8 cellular contexts compared by ENCODE assay signal in the genomic region with DNA sequence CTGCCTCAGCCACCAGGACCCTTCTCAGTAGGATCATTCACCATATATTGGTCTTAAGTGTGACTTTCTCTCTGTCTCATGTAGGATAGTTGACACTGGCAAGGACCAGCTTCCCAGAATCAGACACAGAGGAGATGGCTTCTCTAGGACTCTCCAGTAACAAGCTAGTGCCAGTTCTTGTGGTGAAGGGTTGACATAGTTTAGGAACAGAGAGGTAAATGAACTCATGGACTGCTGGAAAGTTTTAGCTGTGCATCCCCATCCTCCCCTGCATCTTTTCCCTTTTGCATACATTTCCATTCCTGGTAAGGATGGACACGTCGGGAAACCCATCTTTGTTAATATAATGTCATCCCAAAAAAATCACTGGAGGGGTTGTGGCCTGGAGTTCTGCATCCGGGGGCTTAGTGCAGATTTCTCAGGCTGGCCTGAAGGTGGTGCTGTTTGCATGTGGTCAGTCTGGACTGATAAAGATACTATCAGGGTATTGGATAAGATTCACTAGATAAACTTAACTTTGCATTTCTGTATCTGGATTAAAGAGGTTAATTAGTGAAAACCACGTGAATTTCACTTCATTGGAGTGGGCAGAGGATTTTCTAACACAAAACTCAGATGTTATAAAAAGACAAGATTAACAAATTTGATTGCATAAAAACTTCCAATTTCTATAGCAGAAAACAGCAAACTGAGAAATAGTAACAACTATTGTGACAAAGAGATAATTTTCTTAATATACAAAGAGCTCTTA.
DNase-seq lines count a peak whose midpoint lies in the region; ATAC-seq, FAIRE-seq and TF ChIP-seq lines count a peak whose summit lies in the region.

No MANE protein-coding gene starts in this region.

- no peak overlapping the region for H3K27ac Mint-ChIP-seq in activated naive CD4-positive, alpha-beta T cell treated with anti-CD3 and anti-CD28 coated beads for 36 hours
- no peak overlapping the region for H3K27ac Mint-ChIP-seq in glutamatergic neuron (ENCODE audit: unreplicated experiment)
- no peak overlapping the region for H3K27ac Mint-ChIP-seq in progenitor cell of endocrine pancreas

- no peaks in the 10 kb centered on the region for H3K9me3 ChIP-seq in PC-9 (ENCODE audit: insufficient read depth, low read depth)

- no peaks in the 10 kb centered on the region for H4K20me1 ChIP-seq in PC-9 (ENCODE audit: insufficient read depth)

- no peaks in the 10 kb centered on the region for H3K27me3 Mint-ChIP-seq in activated naive CD4-positive, alpha-beta T cell treated with anti-CD3 and anti-CD28 coated beads for 36 hours (ENCODE audit: low read depth)
- H3K27me3 Mint-ChIP-seq in glutamatergic neuron (ENCODE audit: unreplicated experiment) (peaks cover 2% of the 10 kb centered on the region), progenitor cell of endocrine pancreas (peaks cover 9% of the 10 kb centered on the region)

- H3K4me2 ChIP-seq in PC-9, result no peak overlapping the region

- H3K27ac ChIP-seq in PC-9, result no peak overlapping the region

- no peaks in the 10 kb centered on the region for H3K36me3 Mint-ChIP-seq in activated naive CD4-positive, alpha-beta T cell treated with anti-CD3 and anti-CD28 coated beads for 36 hours (ENCODE audit: low read depth)
- H3K36me3 Mint-ChIP-seq in glutamatergic neuron (ENCODE audit: unreplicated experiment), result no peaks in the 10 kb centered on the region
- H3K36me3 Mint-ChIP-seq in progenitor cell of endocrine pancreas (ENCODE audit: insufficient read depth), result no peaks in the 10 kb centered on the region

- TF ChIP-seq CTCF in AG10803 (conservative IDR thresholded peaks at IDR 0.05; ENCODE audit: low read length), result peak; percentile 91
- peak; percentile 87 for TF ChIP-seq CTCF in PC-9 (conservative IDR thresholded peaks at IDR 0.05)
- peak; percentile 76 for TF ChIP-seq CTCF in glutamatergic neuron (IDR thresholded peaks at IDR 0.05; ENCODE audit: partially characterized antibody, unreplicated experiment)
- peak; percentile 67 for TF ChIP-seq CTCF in progenitor cell of endocrine pancreas (IDR thresholded peaks at IDR 0.05; ENCODE audit: unreplicated experiment)

- H3K9me2 ChIP-seq in PC-9 (ENCODE audit: insufficient read depth), result no peaks in the 10 kb centered on the region

- H3K36me3 ChIP-seq in PC-9 (ENCODE audit: low read depth), result no peaks in the 10 kb centered on the region

- peak; percentile 78 for FAIRE-seq in GM18507 (lab: Jason Lieb, UNC)

- H3K4me1 ChIP-seq in PC-9 (replicated peaks; ENCODE audit: insufficient read depth), result peaks cover 13% of the 10 kb centered on the region

- POLR2A ChIA-PET in PC-9 (lab: Charles Lee; ENCODE audit: unreplicated experiment), result no interaction called here

- no peak for ATAC-seq in HG02981 (IDR thresholded peaks at IDR 0.05; ENCODE audit: unreplicated experiment)

- H3K9me3 Mint-ChIP-seq in activated naive CD4-positive, alpha-beta T cell treated with anti-CD3 and anti-CD28 coated beads for 36 hours, result peaks cover 7% of the 10 kb centered on the region
- H3K9me3 Mint-ChIP-seq in glutamatergic neuron (ENCODE audit: unreplicated experiment), result peaks cover 3% of the 10 kb centered on the region
- H3K9me3 Mint-ChIP-seq in progenitor cell of endocrine pancreas (ENCODE audit: low read depth), result peaks cover 4% of the 10 kb centered on the region

- intact Hi-C loops in PC-9 (cut with micrococcal nuclease; ENCODE audit: unreplicated experiment), result loop anchor here (1.0 kb wide), 1 partner anchor 142 kb away; no protein-coding TSS in a partner anchor
- intact Hi-C loops in activated naive CD4-positive, alpha-beta T cell treated with anti-CD3 and anti-CD28 coated beads for 36 hours (cut with micrococcal nuclease), result loop anchor here (1.0 to 5.0 kb wide), 2 partner anchors 66 to 142 kb away; no protein-coding TSS in a partner anchor

- no peak overlapping the region for H2AFZ ChIP-seq in PC-9

- H3K4me3 Mint-ChIP-seq in activated naive CD4-positive, alpha-beta T cell treated with anti-CD3 and anti-CD28 coated beads for 36 hours, result no peak overlapping the region
- H3K4me3 Mint-ChIP-seq in glutamatergic neuron (ENCODE audit: unreplicated experiment), result no peak overlapping the region
- no peak overlapping the region for H3K4me3 Mint-ChIP-seq in progenitor cell of endocrine pancreas (ENCODE audit: low read depth)

- H3K4me3 ChIP-seq in AG10803 (ENCODE audit: low read length), result no peak overlapping the region
- no peak overlapping the region for H3K4me3 ChIP-seq in PC-9

- CTCF ChIA-PET in PC-9 (lab: Charles Lee), result interaction anchor here (0.5 to 1.4 kb wide), 4 partner anchors 23 to 195 kb away, joined by 3 to 8 read pairs (median 4); no protein-coding TSS in a partner anchor
- CTCF ChIA-PET in activated naive CD4-positive, alpha-beta T cell treated with anti-CD3 and anti-CD28 coated beads for 36 hours (lab: Charles Lee), result interaction anchor here (0.6 to 4.4 kb wide), 17 partner anchors 8 to 278 kb away, joined by 3 to 115 read pairs (median 5); no protein-coding TSS in a partner anchor

- H3K4me1 Mint-ChIP-seq in activated naive CD4-positive, alpha-beta T cell treated with anti-CD3 and anti-CD28 coated beads for 36 hours (ENCODE audit: low read depth), result no peaks in the 10 kb centered on the region
- H3K4me1 Mint-ChIP-seq in glutamatergic neuron (ENCODE audit: low read depth, unreplicated experiment), result peaks cover 3% of the 10 kb centered on the region
- no peaks in the 10 kb centered on the region for H3K4me1 Mint-ChIP-seq in progenitor cell of endocrine pancreas (ENCODE audit: low read depth)

- DNase-seq in AG10803 (ENCODE audit: low read depth) (peak; percentile 53), GM18507 (ENCODE audit: extremely low spot score, insufficient read length, low read depth) (peak; percentile 42), PC-9 (peak in 1 of 2 experiments; percentile 38), glutamatergic neuron (peak; percentile 75), progenitor cell of endocrine pancreas (ENCODE audit: low spot score, unreplicated experiment) (no peak), KG1 (lab: John Stamatoyannopoulos, UW) (no peak)
- DNase-seq in activated naive CD4-positive, alpha-beta T cell treated with anti-CD3 and anti-CD28 coated beads for 36 hours, result peak; percentile 76

- H3F3A ChIP-seq in PC-9 (ENCODE audit: insufficient read depth, low read depth), result peaks cover 7% of the 10 kb centered on the region; the same call in 1 of the 2 replicates

- no peaks in the 10 kb centered on the region for H3K79me2 ChIP-seq in PC-9 (ENCODE audit: low read depth)

- BruUV-seq in PC-9 (replicated peaks; lab: Mats Ljungman, UMichigan), result no TSS peak

- H3K27me3 ChIP-seq in PC-9 (ENCODE audit: insufficient read depth, low read depth), result no peaks in the 10 kb centered on the region

Comparison
In these comparisons a context has a peak if more than half of its experiments do, and no peak if none do; other contexts are left out.
1. DNase-seq: peak in AG10803 (single experiment), GM18507 (single experiment), activated naive CD4-positive, alpha-beta T cell treated with anti-CD3 and anti-CD28 coated beads for 36 hours (single experiment) and glutamatergic neuron (single experiment); none in progenitor cell of endocrine pancreas (single experiment) and KG1 (single experiment).
2. Peak in every context shown above with its lines, with median percentiles within 50 percentile points of each other: CTCF ChIP-seq.